22 cellular contexts compared by ENCODE assay signal in genomic region chr20:35000311-35000921, GRCh38. TPM values are rescaled to one million over a fixed set of nuclear protein-coding genes. Genes with fewer than 3 reads are reported as not detected.
DNase-seq lines count a peak whose midpoint lies in the region; ATAC-seq and TF ChIP-seq lines count a peak whose summit lies in the region.
"Had no signal": no experiment of that assay in that cellular context is flagged by ENCODE, and none has a peak within 500 bp of the region (broad histone marks: within the 10 kb centered on the region; RNA-seq: fewer than 3 reads in every experiment).

No MANE protein-coding gene starts in this region.

- in situ Hi-C loops in gastrocnemius medialis (cut with MboI; ENCODE audit: low sequenced_read_pairs in 4 of 4), result no loop called here

- peak overlapping the region; percentile 52 for H3K27ac Mint-ChIP-seq in central memory CD8-positive, alpha-beta T cell (ENCODE audit: low read depth)
- no peak overlapping the region for H3K27ac Mint-ChIP-seq in activated CD4-positive, alpha-beta memory T cell treated with anti-CD3 and anti-CD28 coated beads for 36 hours
- H3K27ac Mint-ChIP-seq: dendritic cell treated with granulocyte-macrophage colony-stimulating factor and Interleukin-4, amounts not matched to agents 40 ng/mL and 50 ng/mL, for 4 days had no signal

- H3K4me3 ChIP-seq in cardiac muscle cell (no peak overlapping the region), right atrium auricular region (no peak overlapping the region), gastrocnemius medialis (no peak overlapping the region)
- H3K4me3 ChIP-seq: SJCRH30, upper lobe of right lung had no signal

- H3K4me1 Mint-ChIP-seq in central memory CD8-positive, alpha-beta T cell, result peaks cover 14% of the 10 kb centered on the region
- peaks cover 3% of the 10 kb centered on the region for H3K4me1 Mint-ChIP-seq in activated CD4-positive, alpha-beta memory T cell treated with anti-CD3 and anti-CD28 coated beads for 36 hours (ENCODE audit: low read depth)

- POLR2A ChIA-PET in activated CD4-positive, alpha-beta memory T cell treated with anti-CD3 and anti-CD28 coated beads for 36 hours (lab: Charles Lee), result no interaction called here

- ATAC-seq in central memory CD8-positive, alpha-beta T cell (replicated peaks; ENCODE audit: extremely low read depth, poor library complexity, severe bottlenecking), result no peak
- no peak for ATAC-seq in gastrocnemius medialis
- no peak for ATAC-seq in GM18505 (IDR thresholded peaks at IDR 0.05; ENCODE audit: unreplicated experiment)
- ATAC-seq in HG02642 (IDR thresholded peaks at IDR 0.05; ENCODE audit: poor library complexity, unreplicated experiment), result no peak
- ATAC-seq: Panc1, upper lobe of right lung had no signal

- H3K9me3 Mint-ChIP-seq in central memory CD8-positive, alpha-beta T cell, result no peaks in the 10 kb centered on the region
- H3K9me3 Mint-ChIP-seq in activated CD4-positive, alpha-beta memory T cell treated with anti-CD3 and anti-CD28 coated beads for 36 hours, result no peaks in the 10 kb centered on the region
- H3K9me3 Mint-ChIP-seq: dendritic cell treated with granulocyte-macrophage colony-stimulating factor and Interleukin-4, amounts not matched to agents 40 ng/mL and 50 ng/mL, for 4 days had no signal

- DNase-seq in cardiac muscle cell (ENCODE audit: low read depth in 1 of 2, low spot score in 1 of 2) (no peak), right atrium auricular region (ENCODE audit: low spot score) (no peak), NCI-H2107 (lab: John Stamatoyannopoulos, UW) (peak; percentile 30), gastrocnemius medialis (no peak)
- no peak for DNase-seq in central memory CD8-positive, alpha-beta T cell (ENCODE audit: low spot score in 2 of 2)
- no peak for DNase-seq in activated CD4-positive, alpha-beta memory T cell treated with anti-CD3 and anti-CD28 coated beads for 36 hours
- DNase-seq: activated CD4-positive, CD25-positive, alpha-beta regulatory T cell; activated gamma-delta T cell treated with Interleukin-2 at 50 U/mL for 16 hours; anterior cingulate cortex; caudate nucleus; CD4-positive, CD25-positive, alpha-beta regulatory T cell; KBM-7; MM.1S; NCI-H226; nucleus accumbens; SJCRH30; upper lobe of right lung had no signal

- H3K36me3 ChIP-seq in cardiac muscle cell, result peaks cover 78% of the 10 kb centered on the region
- peaks cover 99% of the 10 kb centered on the region for H3K36me3 ChIP-seq in right atrium auricular region
- H3K36me3 ChIP-seq in gastrocnemius medialis, result peaks cover 0 to 68% of the 10 kb centered on the region in 2 donors

- H3K4me1 ChIP-seq in cardiac muscle cell (ENCODE audit: low read depth), result no peaks in the 10 kb centered on the region
- H3K4me1 ChIP-seq in right atrium auricular region, result peaks cover 0 to 5% of the 10 kb centered on the region in 2 donors
- peaks cover 13 to 15% of the 10 kb centered on the region in 2 donors for H3K4me1 ChIP-seq in gastrocnemius medialis
- H3K4me1 ChIP-seq: upper lobe of right lung had no signal

- no peak overlapping the region for H3K4me3 Mint-ChIP-seq in central memory CD8-positive, alpha-beta T cell
- H3K4me3 Mint-ChIP-seq in activated CD4-positive, alpha-beta memory T cell treated with anti-CD3 and anti-CD28 coated beads for 36 hours, result no peak overlapping the region
- H3K4me3 Mint-ChIP-seq: dendritic cell treated with granulocyte-macrophage colony-stimulating factor and Interleukin-4, amounts not matched to agents 40 ng/mL and 50 ng/mL, for 4 days had no signal

- peaks cover 15% of the 10 kb centered on the region for H3K36me3 Mint-ChIP-seq in central memory CD8-positive, alpha-beta T cell (ENCODE audit: insufficient read depth)
- H3K36me3 Mint-ChIP-seq in activated CD4-positive, alpha-beta memory T cell treated with anti-CD3 and anti-CD28 coated beads for 36 hours, result peaks cover 29% of the 10 kb centered on the region

- H3K9me3 ChIP-seq in cardiac muscle cell (ENCODE audit: low read depth) (no peaks in the 10 kb centered on the region), right atrium auricular region (no peaks in the 10 kb centered on the region), gastrocnemius medialis (no peaks in the 10 kb centered on the region)
- H3K9me3 ChIP-seq: SJCRH30, upper lobe of right lung had no signal

- no peaks in the 10 kb centered on the region for H3K27me3 Mint-ChIP-seq in central memory CD8-positive, alpha-beta T cell
- H3K27me3 Mint-ChIP-seq in activated CD4-positive, alpha-beta memory T cell treated with anti-CD3 and anti-CD28 coated beads for 36 hours, result no peaks in the 10 kb centered on the region
- H3K27me3 Mint-ChIP-seq: CD4-positive, CD25-positive, alpha-beta regulatory T cell; dendritic cell treated with granulocyte-macrophage colony-stimulating factor and Interleukin-4, amounts not matched to agents 40 ng/mL and 50 ng/mL, for 4 days had no signal

- H3K27ac ChIP-seq in cardiac muscle cell (peak overlapping the region; percentile 17), right atrium auricular region (no peak overlapping the region), gastrocnemius medialis (peak overlapping the region; percentile 72 to 91 (median 84))
- H3K27ac ChIP-seq: SJCRH30, upper lobe of right lung had no signal

- intact Hi-C loops in gastrocnemius medialis (cut with DNase I; ENCODE audit: low total_unique reads), result no loop called here
- intact Hi-C loops in activated CD4-positive, alpha-beta memory T cell treated with anti-CD3 and anti-CD28 coated beads for 36 hours (cut with micrococcal nuclease), result no loop called here

- CTCF ChIA-PET in activated CD4-positive, alpha-beta memory T cell treated with anti-CD3 and anti-CD28 coated beads for 36 hours (lab: Charles Lee), result interaction anchor here (1.8 to 3.8 kb wide), 2 partner anchors 125 to 128 kb away, joined by 6 to 21 read pairs; partner anchors contain the start of genes ACSS2 and GGT7

- TF ChIP-seq CTCF in cardiac muscle cell (IDR thresholded peaks at IDR 0.05; ENCODE audit: low read depth, low read length), result no peak
- TF ChIP-seq CTCF in right atrium auricular region (IDR thresholded peaks at IDR 0.05), result no peak
- TF ChIP-seq CTCF in gastrocnemius medialis (IDR thresholded peaks at IDR 0.05 in 4 of 5, conservative IDR thresholded peaks at IDR 0.05 in 1 of 5), result no peak

- TF ChIP-seq POLR2A in gastrocnemius medialis (IDR thresholded peaks at IDR 0.05) (no peak), GM18505 (IDR thresholded peaks at IDR 0.05; ENCODE audit: borderline replicate concordance, extremely low read depth, insufficient read depth, insufficient read length) (no peak)

- H3K27me3 ChIP-seq in cardiac muscle cell, result no peaks in the 10 kb centered on the region
- H3K27me3 ChIP-seq in right atrium auricular region, result no peaks in the 10 kb centered on the region
- H3K27me3 ChIP-seq in gastrocnemius medialis, result no peaks in the 10 kb centered on the region
- H3K27me3 ChIP-seq: SJCRH30, upper lobe of right lung had no signal

RNA-seq across cellular contexts. Expression of gene MYH7B, which starts 44.7 kb away (rescaled TPM):
- total RNA-seq in cardiac muscle cell (30.2 and 73.2 TPM in 2 replicates), right atrium auricular region (10 to 100 TPM; 24.4 to 34.9 TPM), gastrocnemius medialis (1 to 10 TPM; 1.6 to 8.5 (median 3.3) TPM)
- 107 and 112 TPM in 2 replicates for polyA plus RNA-seq in cardiac muscle cell
- under 1 TPM; 0.50 to 0.61 TPM for total RNA-seq in activated CD4-positive, alpha-beta memory T cell treated with anti-CD3 and anti-CD28 coated beads for 36 hours
- total RNA-seq: endothelial cell of umbilical vein had no signal

RNA-seq across cellular contexts. Expression of gene GSS, which starts 44.8 kb away (rescaled TPM):
- 50.5 and 69.5 TPM in 2 replicates for total RNA-seq in cardiac muscle cell
- 59.9 and 82.9 TPM in 2 replicates for polyA plus RNA-seq in cardiac muscle cell
- total RNA-seq in right atrium auricular region, result 10 to 100 TPM; 23.0 to 38.3 TPM
- total RNA-seq in gastrocnemius medialis, result 10 to 100 TPM; 14.1 to 33.0 (median 23.8) TPM
- total RNA-seq in activated CD4-positive, alpha-beta memory T cell treated with anti-CD3 and anti-CD28 coated beads for 36 hours, result 10 to 100 TPM; 67.7 to 72.2 TPM

Comparison
In these comparisons a context has a peak if more than half of its experiments do, and no peak if none do; other contexts are left out.
1. H3K27ac ChIP-seq: peak in cardiac muscle cell (single experiment) and gastrocnemius medialis (4 of 4); none in right atrium auricular region (0 of 2).